Comparison of ENCODE assay signal across 13 cellular contexts in the genomic region with DNA sequence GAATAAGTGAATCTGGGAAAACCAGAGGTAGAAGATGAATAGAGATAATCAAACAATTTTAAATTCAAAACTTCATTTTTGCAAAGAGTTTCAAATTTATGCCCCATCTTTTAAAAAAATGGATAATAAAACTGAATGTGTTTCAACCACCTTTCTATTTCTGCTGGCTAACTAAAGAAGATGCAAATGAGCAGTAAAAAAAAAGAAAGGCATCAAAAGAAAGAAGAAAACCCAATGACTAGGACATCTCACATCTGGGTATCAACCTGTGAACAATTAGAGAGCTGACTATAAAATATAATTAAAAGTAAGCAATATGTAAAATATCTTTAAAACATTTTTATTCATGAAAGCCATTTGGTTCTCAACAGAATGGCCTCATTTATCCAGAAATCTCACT. TPM values are rescaled to one million over a fixed set of nuclear protein-coding genes. Genes with fewer than 3 reads are reported as not detected.
DNase-seq lines count a peak whose midpoint lies in the region; ATAC-seq and TF ChIP-seq lines count a peak whose summit lies in the region.
"Had no signal": no experiment of that assay in that cellular context is flagged by ENCODE, and none has a peak within 500 bp of the region (broad histone marks: within the 10 kb centered on the region; RNA-seq: fewer than 3 reads in every experiment).

No MANE protein-coding gene starts in this region.

- no peak for ATAC-seq in HG02852 (IDR thresholded peaks at IDR 0.05; ENCODE audit: unreplicated experiment)
- no peak for ATAC-seq in HG02571 (IDR thresholded peaks at IDR 0.05; ENCODE audit: unreplicated experiment)
- no peak for ATAC-seq in HG03135 (IDR thresholded peaks at IDR 0.05; ENCODE audit: unreplicated experiment)

- peaks cover 19% of the 10 kb centered on the region for H3K36me3 Mint-ChIP-seq in activated naive CD4-positive, alpha-beta T cell treated with anti-CD3 and anti-CD28 coated beads for 36 hours (ENCODE audit: low read depth)
- H3K36me3 Mint-ChIP-seq in endodermal cell (ENCODE audit: low read depth), result peaks cover 3% of the 10 kb centered on the region

- peaks cover 3% of the 10 kb centered on the region for H3K4me1 ChIP-seq in endodermal cell (ENCODE audit: control insufficient read depth, insufficient read depth, low read length)

- no peak for DNase-seq in activated naive CD4-positive, alpha-beta T cell treated with anti-CD3 and anti-CD28 coated beads for 36 hours
- DNase-seq in activated naive CD4-positive, alpha-beta T cell treated with Interleukin-2 at 50 U/mL for 16 hours, result no peak
- DNase-seq in SK-N-MC (ENCODE audit: low read depth, low spot score), result no peak
- no peak for DNase-seq in endodermal cell
- no peak for DNase-seq in skeletal muscle cell (ENCODE audit: low read depth)
- DNase-seq: activated CD8-positive, alpha-beta memory T cell treated with anti-CD3 and anti-CD28 coated beads, Interleukin-2, amount 50 U/mL, for 48 hours; MV-4-11; stimulated activated CD4-positive, alpha-beta T cell treated with anti-CD3 and anti-CD28 coated beads, Interleukin-1b, Interleukin-23, amount 100 ng/mL, for 48 hours; T1000 had no signal

- no peak overlapping the region for H3K27ac Mint-ChIP-seq in activated naive CD4-positive, alpha-beta T cell treated with anti-CD3 and anti-CD28 coated beads for 36 hours
- H3K27ac Mint-ChIP-seq in endodermal cell, result no peak overlapping the region
- H3K27ac Mint-ChIP-seq: B cell had no signal

- H3K9me3 ChIP-seq in SK-N-MC (ENCODE audit: low read depth, low read length) (no peaks in the 10 kb centered on the region), endodermal cell (ENCODE audit: control insufficient read depth, low read length) (no peaks in the 10 kb centered on the region)

- peaks cover 48% of the 10 kb centered on the region for H3K4me1 Mint-ChIP-seq in activated naive CD4-positive, alpha-beta T cell treated with anti-CD3 and anti-CD28 coated beads for 36 hours (ENCODE audit: low read depth)
- peaks cover 37% of the 10 kb centered on the region for H3K4me1 Mint-ChIP-seq in endodermal cell

- TF ChIP-seq CTCF in endodermal cell (conservative IDR thresholded peaks at IDR 0.05), result no peak

- H3K27ac ChIP-seq in SK-N-MC (no peak overlapping the region; the same call in 1 of the 2 replicates), endodermal cell (ENCODE audit: low read depth, low read length) (no peak overlapping the region)

- CTCF ChIA-PET in activated naive CD4-positive, alpha-beta T cell treated with anti-CD3 and anti-CD28 coated beads for 36 hours (lab: Charles Lee), result interaction anchor here (0.6 to 1.0 kb wide), 2 partner anchors 173 to 385 kb away, joined by 3 to 5 read pairs; no protein-coding TSS in a partner anchor

- peak overlapping the region; percentile 89 for H3K4me3 ChIP-seq in SK-N-MC
- H3K4me3 ChIP-seq in endodermal cell (ENCODE audit: low read length), result peak overlapping the region; percentile 94
- peak overlapping the region; percentile 0 for H3K4me3 ChIP-seq in skeletal muscle cell (ENCODE audit: low read depth, low read length)

- H3K36me3 ChIP-seq in SK-N-MC (ENCODE audit: insufficient read depth, low read length) (peaks cover 23% of the 10 kb centered on the region), endodermal cell (ENCODE audit: control insufficient read depth, insufficient read depth, low read length) (peaks cover 9% of the 10 kb centered on the region)

- H3K4me3 Mint-ChIP-seq in activated naive CD4-positive, alpha-beta T cell treated with anti-CD3 and anti-CD28 coated beads for 36 hours, result peak overlapping the region; percentile 38
- H3K4me3 Mint-ChIP-seq in endodermal cell, result peak overlapping the region; percentile 98

- H3K27me3 Mint-ChIP-seq in activated naive CD4-positive, alpha-beta T cell treated with anti-CD3 and anti-CD28 coated beads for 36 hours (ENCODE audit: low read depth), result no peaks in the 10 kb centered on the region
- H3K27me3 Mint-ChIP-seq in endodermal cell (ENCODE audit: insufficient read depth), result no peaks in the 10 kb centered on the region

- no peaks in the 10 kb centered on the region for H3K27me3 ChIP-seq in endodermal cell (ENCODE audit: control insufficient read depth, insufficient read depth, low read length, poor library complexity, severe bottlenecking)

- intact Hi-C loops in activated naive CD4-positive, alpha-beta T cell treated with anti-CD3 and anti-CD28 coated beads for 36 hours (cut with micrococcal nuclease), result loop anchor here (10.0 kb wide), 3 partner anchors 639 to 1389 kb away; a partner anchor contains a TSS

- H3K9ac ChIP-seq in SK-N-MC (ENCODE audit: insufficient read length), result peak overlapping the region; percentile 78
- peak overlapping the region; percentile 80 for H3K9ac ChIP-seq in endodermal cell (ENCODE audit: extremely low read depth, low read length, poor library complexity, severe bottlenecking)

- H3K9me3 Mint-ChIP-seq in activated naive CD4-positive, alpha-beta T cell treated with anti-CD3 and anti-CD28 coated beads for 36 hours, result peaks cover under 1% of the 10 kb centered on the region
- H3K9me3 Mint-ChIP-seq in endodermal cell, result no peaks in the 10 kb centered on the region

RNA-seq across cellular contexts. Expression of a gene that starts 2.5 kb away (rescaled TPM):
- total RNA-seq in activated naive CD4-positive, alpha-beta T cell treated with anti-CD3 and anti-CD28 coated beads for 36 hours, result 10 to 100 TPM; 29.3 to 33.3 TPM
- 10 to 100 TPM; 39.2 to 43.6 TPM for total RNA-seq in endodermal cell
- polyA plus RNA-seq in endodermal cell (2013, experiment 1 of 2), result 43.2 TPM
- polyA plus RNA-seq in endodermal cell (2013, experiment 2 of 2), result 39.5 TPM

Comparison
In these comparisons a context has a peak if more than half of its experiments do, and no peak if none do; other contexts are left out.
1. H3K4me3 ChIP-seq: peak in every context shown above with its lines; median percentile 94 in endodermal cell; 89 in SK-N-MC; 0 in skeletal muscle cell.